ENCODE assay signal across 6 cellular contexts in genomic region chr5:772546-772890, GRCh38. TPM values are rescaled to one million over a fixed set of nuclear protein-coding genes. Genes with fewer than 3 reads are reported as not detected.
DNase-seq lines count a peak whose midpoint lies in the region; ATAC-seq, FAIRE-seq and TF ChIP-seq lines count a peak whose summit lies in the region.
"Not testable (repeated sequence)": the region's sequence is repeated elsewhere in the genome, so short reads cannot be mapped to it uniquely, and the experiment has no call there.

No MANE protein-coding gene starts in this region.

- H3K9me3 ChIP-seq in kidney (ENCODE audit: control insufficient read depth in 1 of 2, low read length in 2 of 2); spleen: not testable (repeated sequence)

- not testable (repeated sequence) for TF ChIP-seq POLR2A in spleen (IDR thresholded peaks at IDR 0.05)

- H3K27me3 Mint-ChIP-seq in activated CD4-positive, alpha-beta T cell treated with anti-CD3 and anti-CD28 coated beads, Interleukin-2, amount 10 ng/mL, durations not matched to agents 24 days and 14 days; natural killer cell (ENCODE audit: low read depth in 2 of 2): not testable (repeated sequence)

- not testable (repeated sequence) for H3K4me1 ChIP-seq in kidney (ENCODE audit: control insufficient read depth in 1 of 2, insufficient read depth in 1 of 2, low read depth in 1 of 2, low read length in 2 of 2); spleen

- not testable (repeated sequence) for ATAC-seq in natural killer cell

- WGBS in spleen, 5 donors, result 66 to 100% (median 88%) methylated on average over 2 to 7 of the region's 14 CpGs

- TF ChIP-seq CTCF in kidney (IDR thresholded peaks at IDR 0.05; ENCODE audit: borderline replicate concordance, extremely low read depth, insufficient read depth); natural killer cell (IDR thresholded peaks at IDR 0.05); spleen (IDR thresholded peaks at IDR 0.05 in 8 of 11, conservative IDR thresholded peaks at IDR 0.05 in 3 of 11): not testable (repeated sequence)

- not testable (repeated sequence) for H3K4me3 Mint-ChIP-seq in activated CD4-positive, alpha-beta T cell treated with anti-CD3 and anti-CD28 coated beads, Interleukin-2, amount 10 ng/mL, durations not matched to agents 24 days and 14 days; natural killer cell

- H3K9me3 Mint-ChIP-seq in activated CD4-positive, alpha-beta T cell treated with anti-CD3 and anti-CD28 coated beads, Interleukin-2, amount 10 ng/mL, durations not matched to agents 24 days and 14 days; natural killer cell: not testable (repeated sequence)

- FAIRE-seq in kidney (lab: Jason Lieb, UNC), result not testable (repeated sequence)

- H3K4me1 Mint-ChIP-seq in activated CD4-positive, alpha-beta T cell treated with anti-CD3 and anti-CD28 coated beads, Interleukin-2, amount 10 ng/mL, durations not matched to agents 24 days and 14 days; natural killer cell: not testable (repeated sequence)

- intact Hi-C loops in activated CD4-positive, alpha-beta T cell treated with anti-CD3 and anti-CD28 coated beads, Interleukin-2, amount 10 ng/mL, durations not matched to agents 24 days and 14 days (cut with micrococcal nuclease), result loop anchor here (10.0 kb wide), 1 partner anchor 88 kb away; no protein-coding TSS in a partner anchor
- intact Hi-C loops in kidney (cut with DNase I), result loop anchor here (10.0 kb wide), 1 partner anchor 88 kb away; no protein-coding TSS in a partner anchor
- intact Hi-C loops in natural killer cell (cut with micrococcal nuclease); spleen (cut with DNase I; ENCODE audit: low total_unique reads): not testable (repeated sequence)

- H3K4me3 ChIP-seq in kidney (ENCODE audit: low read length in 2 of 2); spleen: not testable (repeated sequence)

- DNase-seq in activated CD4-positive, CD25-positive, alpha-beta regulatory T cell treated with anti-CD3 and anti-CD28 coated beads, Interleukin-2, amount 50 U/mL, for 72 hours, result peak; percentile 16
- peak; percentile 27 for DNase-seq in activated CD4-positive, alpha-beta T cell treated with anti-CD3 and anti-CD28 coated beads, Interleukin-2, amount 10 ng/mL, durations not matched to agents 24 days and 14 days
- DNase-seq in kidney (peak; percentile 17), natural killer cell (peak; percentile 7), spleen (peak; percentile 15), ureter (ENCODE audit: low spot score) (peak; percentile 41)

- not testable (repeated sequence) for H3K9ac ChIP-seq in kidney (ENCODE audit: low read length in 2 of 2)

- H3K36me3 Mint-ChIP-seq in activated CD4-positive, alpha-beta T cell treated with anti-CD3 and anti-CD28 coated beads, Interleukin-2, amount 10 ng/mL, durations not matched to agents 24 days and 14 days (ENCODE audit: low read depth); natural killer cell: not testable (repeated sequence)

- H3K27ac Mint-ChIP-seq in activated CD4-positive, alpha-beta T cell treated with anti-CD3 and anti-CD28 coated beads, Interleukin-2, amount 10 ng/mL, durations not matched to agents 24 days and 14 days; natural killer cell: not testable (repeated sequence)

- not testable (repeated sequence) for H3K36me3 ChIP-seq in kidney (ENCODE audit: control insufficient read depth in 1 of 2, insufficient read depth in 2 of 2, low read length in 2 of 2); spleen

- H3K27ac ChIP-seq in kidney (ENCODE audit: low read depth in 2 of 2, low read length in 2 of 2); spleen: not testable (repeated sequence)

- H3K27me3 ChIP-seq in spleen (replicated peaks in 1 of 7), result not testable (repeated sequence)

RNA-seq across cellular contexts. Expression of gene ZDHHC11B, which starts 12.0 kb away (rescaled TPM):
- total RNA-seq in activated CD4-positive, alpha-beta T cell treated with anti-CD3 and anti-CD28 coated beads, Interleukin-2, amount 10 ng/mL, durations not matched to agents 24 days and 14 days, result not detected in 2 replicates
- total RNA-seq in kidney, result 5.4 TPM
- 4.4 TPM for polyA plus RNA-seq in kidney (ENCODE audit: insufficient read depth, low read depth, low replicate concordance)
- total RNA-seq in natural killer cell, result 1 to 10 TPM in 2 of 3 donors, under 1 TPM in 1; 0.85 to 7.3 (median 2.2) TPM
- 10 to 100 TPM in 2 of 7 donors, 1 to 10 TPM in 5; 2.8 to 74.3 (median 6.2) TPM for total RNA-seq in spleen
- 1 to 10 TPM in 2 of 3 donors, under 1 TPM in 1; 0.97 to 3.8 (median 1.9) TPM for polyA plus RNA-seq in spleen
- 15.6 TPM for total RNA-seq in ureter
